ENCODE assay signal across 4 cellular contexts in the genomic region with DNA sequence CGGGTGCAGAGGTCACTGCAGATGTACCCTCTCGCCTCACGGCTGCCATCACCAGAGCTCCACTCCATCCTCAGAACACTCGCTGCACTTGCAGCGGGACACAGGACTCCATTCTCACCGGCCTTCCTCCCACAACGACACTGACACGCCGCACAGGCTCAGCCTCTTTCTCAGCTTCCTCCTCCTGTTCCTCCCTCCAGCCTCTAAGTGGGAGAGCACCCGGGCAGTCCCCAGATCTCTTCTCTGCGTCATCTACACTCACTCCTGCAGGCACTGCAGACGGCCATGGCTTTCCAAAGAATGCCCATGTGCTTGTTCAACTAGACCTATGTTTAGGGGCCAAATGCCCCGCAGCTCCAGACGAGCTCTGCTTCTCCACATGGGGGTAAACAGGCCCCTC. TPM values are rescaled to one million over a fixed set of nuclear protein-coding genes. Genes with fewer than 3 reads are reported as not detected.
DNase-seq lines count a peak whose midpoint lies in the region; ATAC-seq lines count a peak whose summit lies in the region.

No MANE protein-coding gene starts in this region.

- DNase-seq in Kasumi-1 (lab: John Stamatoyannopoulos, UW) (peak; percentile 83), RPMI8226 (no peak), activated gamma-delta T cell (lab: John Stamatoyannopoulos, UW) (no peak)

- peak; percentile 3 for ATAC-seq in esophagus mucosa

RNA-seq across cellular contexts. Expression of gene FKRP, which starts 14.3 kb away (rescaled TPM):
- 7.8 TPM for total RNA-seq in esophagus mucosa

RNA-seq across cellular contexts. Expression of gene STRN4, which starts 14.7 kb away (rescaled TPM):
- 44.5 TPM for total RNA-seq in esophagus mucosa

RNA-seq across cellular contexts. Expression of gene PRKD2, which starts 14.7 kb away (rescaled TPM):
- total RNA-seq in esophagus mucosa, result 31.4 TPM

RNA-seq across cellular contexts. Expression of gene SLC1A5, which starts 56.8 kb away (rescaled TPM):
- 113 TPM for total RNA-seq in esophagus mucosa

Comparison
In these comparisons a context has a peak if more than half of its experiments do, and no peak if none do; other contexts are left out.
1. DNase-seq: peak in Kasumi-1 (2 of 2); none in RPMI8226 (single experiment) and activated gamma-delta T cell (single experiment).